Comparison of ENCODE assay signal across 19 cellular contexts in genomic region chr14:92673601-92674000, GRCh38.
"Had no signal": no experiment of that assay in that cellular context is flagged by ENCODE, and none has a peak within 500 bp of the region (broad histone marks: within the 10 kb centered on the region; RNA-seq: fewer than 3 reads in every experiment).

No MANE protein-coding gene starts in this region.

- H3K4me3 Mint-ChIP-seq: activated CD4-positive, alpha-beta memory T cell treated with anti-CD3 and anti-CD28 coated beads, Interleukin-2, amount 10 ng/mL, durations not matched to agents 7 days and 5 days; activated CD4-positive, alpha-beta T cell treated with anti-CD3 and anti-CD28 coated beads for 36 hours; activated naive CD8-positive, alpha-beta T cell treated with anti-CD3 and anti-CD28 coated beads, Interleukin-2, amount 10 ng/mL, durations not matched to agents 7 days and 5 days had no signal

- H3K9me3 Mint-ChIP-seq: activated CD4-positive, alpha-beta memory T cell treated with anti-CD3 and anti-CD28 coated beads, Interleukin-2, amount 10 ng/mL, durations not matched to agents 7 days and 5 days had no signal

- H3K27ac Mint-ChIP-seq: activated CD4-positive, alpha-beta memory T cell treated with anti-CD3 and anti-CD28 coated beads, Interleukin-2, amount 10 ng/mL, durations not matched to agents 7 days and 5 days; activated CD4-positive, alpha-beta T cell treated with anti-CD3 and anti-CD28 coated beads for 36 hours had no signal

- FAIRE-seq: bronchial epithelial cell, small intestine had no signal

- H3K27me3 Mint-ChIP-seq: activated CD4-positive, alpha-beta memory T cell treated with anti-CD3 and anti-CD28 coated beads, Interleukin-2, amount 10 ng/mL, durations not matched to agents 7 days and 5 days; activated CD4-positive, alpha-beta T cell treated with anti-CD3 and anti-CD28 coated beads for 36 hours; activated naive CD8-positive, alpha-beta T cell treated with anti-CD3 and anti-CD28 coated beads, Interleukin-2, amount 10 ng/mL, durations not matched to agents 7 days and 5 days had no signal

- H3K9me3 ChIP-seq: ascending aorta, right atrium auricular region, transverse colon had no signal

- H3K4me3 ChIP-seq: ascending aorta, right atrium auricular region, transverse colon had no signal

- H3K27ac ChIP-seq: ascending aorta, epithelial cell of prostate, right atrium auricular region, transverse colon had no signal

- ATAC-seq: activated CD4-positive, alpha-beta T cell treated with anti-CD3 and anti-CD28 coated beads for 36 hours; left colon; stimulated activated naive CD8-positive, alpha-beta T cell treated with anti-CD3 and anti-CD28 coated beads, Interleukin-15, Interleukin-2, amounts not matched to agents 100 U/mL and 50 U/mL, for 24 hours had no signal

- DNase-seq: activated CD4-positive, alpha-beta memory T cell treated with anti-CD3 and anti-CD28 coated beads, Interleukin-2, amount 10 ng/mL, durations not matched to agents 7 days and 5 days; activated CD4-positive, alpha-beta T cell treated with anti-CD3 and anti-CD28 coated beads for 36 hours; activated effector memory CD4-positive, alpha-beta T cell treated with anti-CD3 and anti-CD28 coated beads, Interleukin-2, amount 50 U/mL, for 16 hours; activated naive CD8-positive, alpha-beta T cell treated with anti-CD3 and anti-CD28 coated beads, Interleukin-2, amount 10 ng/mL, durations not matched to agents 7 days and 5 days; activated T-cell treated with anti-CD3 and anti-CD28 coated beads, Interleukin-2, amount 50 U/mL, for 48 hours; dermis blood vessel endothelial cell; foreskin melanocyte; mammary epithelial cell; nucleus accumbens; small intestine; stimulated activated CD4-positive, alpha-beta T cell treated with anti-CD3 and anti-CD28 coated beads, Interleukin-4, amount 100 ng/mL, for 4 hours; stimulated activated CD8-positive, alpha-beta memory T cell treated with anti-CD3 and anti-CD28 coated beads, Interleukin-4, amount 100 ng/mL, for 48 hours; stimulated activated naive CD8-positive, alpha-beta T cell treated with anti-CD3 and anti-CD28 coated beads, Interleukin-15, Interleukin-2, amounts not matched to agents 100 U/mL and 50 U/mL, for 24 hours; transverse colon had no signal

- H3K4me1 ChIP-seq: right atrium auricular region, transverse colon had no signal
